ENCODE assay signal across 9 cellular contexts in genomic region chr2:168245074-168245825, GRCh38. TPM values are rescaled to one million over a fixed set of nuclear protein-coding genes. Genes with fewer than 3 reads are reported as not detected.
DNase-seq lines count a peak whose midpoint lies in the region; ATAC-seq, FAIRE-seq and TF ChIP-seq lines count a peak whose summit lies in the region.
"Had no signal": no experiment of that assay in that cellular context is flagged by ENCODE, and none has a peak within 500 bp of the region (broad histone marks: within the 10 kb centered on the region; RNA-seq: fewer than 3 reads in every experiment).

No MANE protein-coding gene starts in this region.

- H4K20me1 ChIP-seq in OCI-LY1 (ENCODE audit: insufficient read depth, low read length), result no peaks in the 10 kb centered on the region

- H3F3A ChIP-seq in OCI-LY1 (ENCODE audit: insufficient read depth, low read length), result no peaks in the 10 kb centered on the region

- ATAC-seq in stimulated activated memory B cell treated with anti-CD40 and anti-IgM and Interleukin-4, amounts not matched to agents 10 μg/mL and 1 μg/mL and 100 μg/mL, for 72 hours, result no peak
- ATAC-seq in HG03039 (IDR thresholded peaks at IDR 0.05; ENCODE audit: unreplicated experiment) (no peak), GM21526 (IDR thresholded peaks at IDR 0.05; ENCODE audit: low FRiP score, unreplicated experiment) (no peak)

- peaks cover 57% of the 10 kb centered on the region for H3K4me1 ChIP-seq in OCI-LY1 (ENCODE audit: insufficient read depth, low read length, severe bottlenecking)

- peak overlapping the region; percentile 88 for H3K27ac Mint-ChIP-seq in activated T-cell treated with anti-CD3 and anti-CD28 coated beads, Interleukin-2, amount 50 U/mL, for 24 hours
- peak overlapping the region; percentile 93 for H3K27ac Mint-ChIP-seq in stimulated activated memory B cell treated with anti-CD40 and anti-IgM and Interleukin-4, amounts not matched to agents 10 μg/mL and 1 μg/mL and 100 μg/mL, for 72 hours

- no peak for DNase-seq in activated T-cell treated with anti-CD3 and anti-CD28 coated beads, Interleukin-2, amount 50 U/mL, for 24 hours
- DNase-seq in activated T-cell treated with anti-CD3 and anti-CD28 coated beads, Interleukin-2, amount 50 U/mL, for 48 hours, result no peak
- DNase-seq in epithelial cell of proximal tubule (ENCODE audit: low read depth) (no peak), urothelium cell line (ENCODE audit: low spot score) (no peak)

- no peaks in the 10 kb centered on the region for H3K36me3 ChIP-seq in OCI-LY1 (ENCODE audit: insufficient read depth, low read length)

- H3K4me3 ChIP-seq in OCI-LY1 (ENCODE audit: low read depth, low read length, poor library complexity, severe bottlenecking) (peak overlapping the region; percentile 87), epithelial cell of proximal tubule (ENCODE audit: low read depth, low read length) (peak overlapping the region; percentile 87)

- peaks cover 30% of the 10 kb centered on the region for H3K36me3 Mint-ChIP-seq in activated T-cell treated with anti-CD3 and anti-CD28 coated beads, Interleukin-2, amount 50 U/mL, for 24 hours (ENCODE audit: low read depth)
- peaks cover 5% of the 10 kb centered on the region for H3K36me3 Mint-ChIP-seq in stimulated activated memory B cell treated with anti-CD40 and anti-IgM and Interleukin-4, amounts not matched to agents 10 μg/mL and 1 μg/mL and 100 μg/mL, for 72 hours

- H3K27me3 Mint-ChIP-seq in activated T-cell treated with anti-CD3 and anti-CD28 coated beads, Interleukin-2, amount 50 U/mL, for 24 hours, result no peaks in the 10 kb centered on the region
- no peaks in the 10 kb centered on the region for H3K27me3 Mint-ChIP-seq in stimulated activated memory B cell treated with anti-CD40 and anti-IgM and Interleukin-4, amounts not matched to agents 10 μg/mL and 1 μg/mL and 100 μg/mL, for 72 hours

- peaks cover 38% of the 10 kb centered on the region for H3K79me2 ChIP-seq in OCI-LY1 (ENCODE audit: insufficient read depth, low read length)

- TF ChIP-seq CTCF in OCI-LY1 (IDR thresholded peaks at IDR 0.05; ENCODE audit: low read length), result no peak
- no peak for TF ChIP-seq CTCF in epithelial cell of proximal tubule (conservative IDR thresholded peaks at IDR 0.05; ENCODE audit: low read depth, low read length)

- H3K9ac ChIP-seq in OCI-LY1 (ENCODE audit: low read length), result peak overlapping the region; percentile 89

- H3K4me2 ChIP-seq in OCI-LY1 (ENCODE audit: low read length), result peak overlapping the region; percentile 98

- no peaks in the 10 kb centered on the region for H3K9me3 ChIP-seq in OCI-LY1 (ENCODE audit: low read length)

- H2AFZ ChIP-seq in OCI-LY1 (ENCODE audit: low read length), result no peak overlapping the region

- H3K27ac ChIP-seq in OCI-LY1 (ENCODE audit: low read depth, low read length, poor library complexity, severe bottlenecking), result peak overlapping the region; percentile 92

- H3K9me3 Mint-ChIP-seq in activated T-cell treated with anti-CD3 and anti-CD28 coated beads, Interleukin-2, amount 50 U/mL, for 24 hours, result no peaks in the 10 kb centered on the region
- no peaks in the 10 kb centered on the region for H3K9me3 Mint-ChIP-seq in stimulated activated memory B cell treated with anti-CD40 and anti-IgM and Interleukin-4, amounts not matched to agents 10 μg/mL and 1 μg/mL and 100 μg/mL, for 72 hours

- peaks cover 38% of the 10 kb centered on the region for H3K4me1 Mint-ChIP-seq in activated T-cell treated with anti-CD3 and anti-CD28 coated beads, Interleukin-2, amount 50 U/mL, for 24 hours (ENCODE audit: low read depth)
- H3K4me1 Mint-ChIP-seq in stimulated activated memory B cell treated with anti-CD40 and anti-IgM and Interleukin-4, amounts not matched to agents 10 μg/mL and 1 μg/mL and 100 μg/mL, for 72 hours, result peaks cover 29% of the 10 kb centered on the region

- FAIRE-seq in urothelium cell line (lab: Jason Lieb, UNC), result no peak
- FAIRE-seq: G401.6 had no signal

- H3K9me2 ChIP-seq in OCI-LY1 (ENCODE audit: low read depth, low read length), result no peaks in the 10 kb centered on the region

- H3K4me3 Mint-ChIP-seq in activated T-cell treated with anti-CD3 and anti-CD28 coated beads, Interleukin-2, amount 50 U/mL, for 24 hours, result peak overlapping the region; percentile 92
- H3K4me3 Mint-ChIP-seq in stimulated activated memory B cell treated with anti-CD40 and anti-IgM and Interleukin-4, amounts not matched to agents 10 μg/mL and 1 μg/mL and 100 μg/mL, for 72 hours, result peak overlapping the region; percentile 65

- no peaks in the 10 kb centered on the region for H3K27me3 ChIP-seq in OCI-LY1 (ENCODE audit: insufficient read depth, low read length)

RNA-seq across cellular contexts. Expression of gene STK39, which starts 2.1 kb away (rescaled TPM):
- total RNA-seq in epithelial cell of proximal tubule, result 32.3 and 46.0 TPM in 2 replicates
